In genomic region chr9:128185979-128186965, GRCh38 we compare ENCODE assay signal across 1 cellular context.
TF ChIP-seq lines count a peak whose summit lies in the region.

No MANE protein-coding gene starts in this region.

TF ChIP-seq in K562, 482 proteins besides CTCF, POLR2A, EP300 and RAD21 (continues in another document):
- TF ChIP-seq AFF1 (IDR thresholded peaks at IDR 0.05; ENCODE audit: low read depth in 1 of 2, partially characterized antibody in 2 of 2) (no peak), ZNF583 (CRISPR knock-in tag; IDR thresholded peaks at IDR 0.05) (no peak), ZBTB40 (IDR thresholded peaks at IDR 0.05) (no peak), ZBTB40 (CRISPR knock-in tag; IDR thresholded peaks at IDR 0.05) (no peak), ZNF124 (CRISPR knock-in tag; IDR thresholded peaks at IDR 0.05) (no peak), HES1 (IDR thresholded peaks at IDR 0.05; ENCODE audit: low read depth) (no peak), PCBP1 (IDR thresholded peaks at IDR 0.05; ENCODE audit: low read depth, low read length, poor library complexity, severe bottlenecking) (no peak), NCOA6 (IDR thresholded peaks at IDR 0.05) (no peak), DIDO1 (tag; IDR thresholded peaks at IDR 0.05; ENCODE audit: low read depth) (no peak), MYC (IDR thresholded peaks at IDR 0.05; ENCODE audit: low read depth, low read length) (no peak), MYC (CRISPR knock-in tag; IDR thresholded peaks at IDR 0.05; ENCODE audit: borderline replicate concordance, low read depth) (no peak), MLX (CRISPR knock-in tag; conservative IDR thresholded peaks at IDR 0.05) (0 out of 4 replicates have a peak, but pooled peaks of 1 of the 2 experiments have one; percentile 43), THAP7 (CRISPR knock-in tag; IDR thresholded peaks at IDR 0.05) (no peak), NR2F6 (CRISPR knock-in tag; IDR thresholded peaks at IDR 0.05) (no peak), KDM4B (IDR thresholded peaks at IDR 0.05; ENCODE audit: borderline replicate concordance in 2 of 2, low read depth in 1 of 2) (no peak), CLOCK (CRISPR knock-in tag; IDR thresholded peaks at IDR 0.05; ENCODE audit: borderline replicate concordance) (no peak), SRSF1 (IDR thresholded peaks at IDR 0.05; ENCODE audit: low read depth, low read length) (no peak), RCOR1 (IDR thresholded peaks at IDR 0.05; ENCODE audit: borderline replicate concordance in 1 of 2, low read depth in 2 of 2, low read length in 2 of 2) (0 out of 4 replicates have a peak, but pooled peaks of 1 of the 2 experiments have one; percentile 12), ZNF121 (CRISPR knock-in tag; conservative IDR thresholded peaks at IDR 0.05) (no peak), FOXJ2 (tag; IDR thresholded peaks at IDR 0.05) (no peak), NR4A1 (CRISPR knock-in tag; IDR thresholded peaks at IDR 0.05) (no peak), NR4A1 (tag; IDR thresholded peaks at IDR 0.05) (no peak), ZNF24 (IDR thresholded peaks at IDR 0.05) (no peak), CBX2 (IDR thresholded peaks at IDR 0.05; ENCODE audit: insufficient read depth, low read length, poor library complexity, severe bottlenecking) (no peak), UBTF (IDR thresholded peaks at IDR 0.05; ENCODE audit: borderline replicate concordance in 1 of 2, low read depth in 2 of 2, low read length in 2 of 2) (no peak), PURB (CRISPR knock-in tag; IDR thresholded peaks at IDR 0.05; ENCODE audit: low read depth) (no peak), HBP1 (CRISPR knock-in tag; IDR thresholded peaks at IDR 0.05) (peak; percentile 50; the same call in 1 of the 2 replicates), PATZ1 (CRISPR knock-in tag; IDR thresholded peaks at IDR 0.05; ENCODE audit: borderline replicate concordance) (no peak), NBN (IDR thresholded peaks at IDR 0.05; ENCODE audit: low read depth) (no peak), KLF13 (tag; IDR thresholded peaks at IDR 0.05; ENCODE audit: borderline replicate concordance, low read depth) (no peak), WHSC1 (IDR thresholded peaks at IDR 0.05; ENCODE audit: low read length) (no peak), U2AF1 (optimal IDR thresholded peaks at IDR 0.05; ENCODE audit: low read depth, low read length) (no peak), BRF1 (IDR thresholded peaks at IDR 0.05; ENCODE audit: borderline replicate concordance, extremely low read depth, insufficient read length) (no peak)
